13 cellular contexts compared by ENCODE assay signal in the genomic region with DNA sequence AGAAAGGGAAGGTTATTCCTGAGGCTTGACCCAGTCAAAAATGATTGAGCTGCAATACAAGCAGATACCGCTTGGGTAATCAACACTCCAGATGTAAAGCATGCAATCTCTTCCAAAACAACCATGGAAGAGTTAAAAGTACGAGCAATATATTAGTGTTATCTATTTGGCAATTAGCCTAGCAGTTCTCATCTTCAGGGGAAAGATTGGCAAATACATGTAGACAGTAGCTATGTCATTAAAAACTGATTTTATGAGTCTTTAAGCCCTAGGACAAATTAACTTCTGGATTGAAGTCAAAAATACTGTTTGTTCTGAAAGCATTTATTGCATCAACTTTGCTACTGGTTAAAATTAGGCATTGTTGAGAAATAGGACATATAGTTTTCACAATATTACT. TPM values are rescaled to one million over a fixed set of nuclear protein-coding genes. Genes with fewer than 3 reads are reported as not detected.
DNase-seq lines count a peak whose midpoint lies in the region; ATAC-seq lines count a peak whose summit lies in the region.
"Had no signal": no experiment of that assay in that cellular context is flagged by ENCODE, and none has a peak within 500 bp of the region (broad histone marks: within the 10 kb centered on the region; RNA-seq: fewer than 3 reads in every experiment).

No MANE protein-coding gene starts in this region.

- H3K27me3 ChIP-seq in mesendoderm (ENCODE audit: insufficient read depth, low read length, poor library complexity): no peaks in the 10 kb centered on the region

- H3K4me1 Mint-ChIP-seq in activated T-helper 17 cell treated with anti-CD3 and anti-CD28 coated beads, Interleukin-2, amount 50 U/mL, for 72 hours: peaks cover 28% of the 10 kb centered on the region

- no peak overlapping the region for H3K9ac ChIP-seq in mesendoderm (ENCODE audit: low read length)

- no peaks in the 10 kb centered on the region for H3K36me3 ChIP-seq in mesendoderm (ENCODE audit: control insufficient read depth, insufficient read depth, low read length)

- H2BK15ac ChIP-seq in mesendoderm (replicated peaks; ENCODE audit: low read depth): no peak overlapping the region

- no peaks in the 10 kb centered on the region for H3K4me1 ChIP-seq in mesendoderm (ENCODE audit: control insufficient read depth, low read depth, low read length)

- H2BK120ac ChIP-seq in mesendoderm (ENCODE audit: low read depth, low read length): no peak overlapping the region

- peak; percentile 17 for DNase-seq in NCI-H146 treated with DMSO at 0.1 percent for 48 hours (lab: John Stamatoyannopoulos, UW; ENCODE audit: unreplicated experiment)
- DNase-seq in NCI-H146 (lab: John Stamatoyannopoulos, UW): no peak
- peak; percentile 14 for DNase-seq in HuH-7.5 (ENCODE audit: low spot score)
- peak; percentile 21 for DNase-seq in mesendoderm
- DNase-seq in GDM1 (lab: John Stamatoyannopoulos, UW): no peak
- no peak for DNase-seq in G401 (ENCODE audit: low spot score)
- DNase-seq in activated effector memory CD4-positive, alpha-beta T cell treated with Interleukin-2 at 50 U/mL for 16 hours: no peak
- DNase-seq: NCI-H1092 treated with DMSO at 0.1 percent for 48 hours, NCI-H82, substantia nigra had no signal

- H3K23ac ChIP-seq in mesendoderm (ENCODE audit: low read length): no peak overlapping the region

- no peaks in the 10 kb centered on the region for H3K79me2 ChIP-seq in mesendoderm (ENCODE audit: control insufficient read depth, insufficient read depth, low read length)

- ATAC-seq in activated T-helper 17 cell treated with anti-CD3 and anti-CD28 coated beads, Interleukin-2, amount 50 U/mL, for 72 hours (replicated peaks): no peak

- H3K79me1 ChIP-seq in mesendoderm (ENCODE audit: low read length): no peaks in the 10 kb centered on the region

- H3K27ac Mint-ChIP-seq in activated T-helper 17 cell treated with anti-CD3 and anti-CD28 coated beads, Interleukin-2, amount 50 U/mL, for 72 hours: peak overlapping the region; percentile 67

- H3K4ac ChIP-seq in mesendoderm (ENCODE audit: low read depth, low read length): no peak overlapping the region

- H2BK5ac ChIP-seq in mesendoderm (ENCODE audit: low read length): no peak overlapping the region

- peaks cover 4% of the 10 kb centered on the region for H3K9me3 Mint-ChIP-seq in activated T-helper 17 cell treated with anti-CD3 and anti-CD28 coated beads, Interleukin-2, amount 50 U/mL, for 72 hours

- no peak overlapping the region for H3K56ac ChIP-seq in mesendoderm (ENCODE audit: low read length)

- no peak overlapping the region for H3K4me2 ChIP-seq in mesendoderm (ENCODE audit: low read length)

- in situ Hi-C loops in G401 (cut with HindIII; ENCODE audit: low sequenced_read_pairs): no loop called here

- peaks cover 5% of the 10 kb centered on the region for H3K36me3 Mint-ChIP-seq in activated T-helper 17 cell treated with anti-CD3 and anti-CD28 coated beads, Interleukin-2, amount 50 U/mL, for 72 hours (ENCODE audit: low read depth)

- no peak overlapping the region for H3K27ac ChIP-seq in mesendoderm (ENCODE audit: low read depth, low read length)

- no peak overlapping the region for H3K4me3 ChIP-seq in mesendoderm (ENCODE audit: low read length)

- H3K27me3 Mint-ChIP-seq in activated T-helper 17 cell treated with anti-CD3 and anti-CD28 coated beads, Interleukin-2, amount 50 U/mL, for 72 hours: no peaks in the 10 kb centered on the region

- no peak overlapping the region for H2AK5ac ChIP-seq in mesendoderm (ENCODE audit: low read length)

- H3K4me3 Mint-ChIP-seq in activated T-helper 17 cell treated with anti-CD3 and anti-CD28 coated beads, Interleukin-2, amount 50 U/mL, for 72 hours: peak overlapping the region; percentile 54

- no CpG with 5 or more reads among the region's 2 CpGs for WGBS in mesendoderm (ENCODE audit: extremely low coverage, insufficient coverage, low lambda C conversion rate)

- H4K5ac ChIP-seq in mesendoderm (ENCODE audit: low read length): no peak overlapping the region

- no peak overlapping the region for H4K8ac ChIP-seq in mesendoderm (ENCODE audit: low read depth, low read length)

- H3K18ac ChIP-seq in mesendoderm (ENCODE audit: low read length): no peak overlapping the region

RNA-seq across cellular contexts. Expression of a gene that starts 9.3 kb away (rescaled TPM):
- not detected for total RNA-seq in activated T-helper 17 cell treated with anti-CD3 and anti-CD28 coated beads, Interleukin-2, amount 50 U/mL, for 72 hours
- polyA plus RNA-seq in mesendoderm (2013, experiment 1 of 2): 0.01 TPM
- 0.01 TPM for polyA plus RNA-seq in mesendoderm (2013, experiment 2 of 2)
- not detected in 2 replicates for total RNA-seq in G401 (2014; rRNA removed; shearing (Covaris generic))
- total RNA-seq: astrocyte, mononuclear cell had no signal

RNA-seq across cellular contexts. Expression of a gene that starts 43.7 kb away (rescaled TPM):
- 1,000 to 10,000 TPM; 1,054 to 1,593 TPM for total RNA-seq in activated T-helper 17 cell treated with anti-CD3 and anti-CD28 coated beads, Interleukin-2, amount 50 U/mL, for 72 hours
- 911 TPM for polyA plus RNA-seq in mesendoderm (2013, experiment 1 of 2)
- 902 TPM for polyA plus RNA-seq in mesendoderm (2013, experiment 2 of 2)
- 1,406 and 1,548 TPM in 2 replicates for total RNA-seq in G401 (2014; rRNA removed; shearing (Covaris generic))

Comparison
In these comparisons a context has a peak if more than half of its experiments do, and no peak if none do; other contexts are left out.
1. DNase-seq: peak in NCI-H146 treated with DMSO at 0.1 percent for 48 hours (single experiment), HuH-7.5 (single experiment) and mesendoderm (single experiment); none in NCI-H146 (single experiment), GDM1 (single experiment), G401 (single experiment) and activated effector memory CD4-positive, alpha-beta T cell treated with Interleukin-2 at 50 U/mL for 16 hours (single experiment).